ENCODE assay signal across 12 cellular contexts in genomic region chr3:45497963-45498362, GRCh38.
A peak's percentile ranks its signal among the peaks of the same experiment; 100 is the strongest.
DNase-seq lines count a peak whose midpoint lies in the region; ATAC-seq and TF ChIP-seq lines count a peak whose summit lies in the region.
"Had no signal": no experiment of that assay in that cellular context is flagged by ENCODE, and none has a peak within 500 bp of the region (broad histone marks: within the 10 kb centered on the region; RNA-seq: fewer than 3 reads in every experiment).

No MANE protein-coding gene starts in this region.

- peaks cover 0 to 30% (median 6%) of the 10 kb centered on the region in 3 donors for H3K36me3 ChIP-seq in tibial artery
- H3K36me3 ChIP-seq: neural progenitor cell had no signal

- DNase-seq in activated naive CD4-positive, alpha-beta T cell treated with anti-CD3 and anti-CD28 coated beads, Interleukin-2, amount 10 ng/mL, durations not matched to agents 7 days and 5 days: peak; percentile 62
- no peak for DNase-seq in activated naive CD4-positive, alpha-beta T cell treated with Interleukin-2 at 50 U/mL for 16 hours
- DNase-seq in activated T-cell treated with anti-CD3 and anti-CD28 coated beads, Interleukin-2, amount 50 U/mL, for 4 hours: no peak
- no peak for DNase-seq in glutamatergic neuron
- DNase-seq in tibial artery: no peak
- no peak for DNase-seq in SHP77 treated with DMSO at 0.1 percent for 48 hours (lab: John Stamatoyannopoulos, UW)
- DNase-seq: heart left ventricle, left colon, upper lobe of right lung had no signal

- no peak overlapping the region for H3K4me3 Mint-ChIP-seq in activated naive CD4-positive, alpha-beta T cell treated with anti-CD3 and anti-CD28 coated beads, Interleukin-2, amount 10 ng/mL, durations not matched to agents 7 days and 5 days
- no peak overlapping the region for H3K4me3 Mint-ChIP-seq in activated T-cell treated with anti-CD3 and anti-CD28 coated beads, Interleukin-2, amount 50 U/mL, for 4 hours
- no peak overlapping the region for H3K4me3 Mint-ChIP-seq in glutamatergic neuron (ENCODE audit: unreplicated experiment)
- H3K4me3 Mint-ChIP-seq: neural progenitor cell had no signal

- H3K4me1 ChIP-seq in tibial artery: peaks cover 0 to 25% (median 8%) of the 10 kb centered on the region in 4 donors
- H3K4me1 ChIP-seq: neural progenitor cell, upper lobe of right lung had no signal

- peaks cover 21% of the 10 kb centered on the region for H3K36me3 Mint-ChIP-seq in activated naive CD4-positive, alpha-beta T cell treated with anti-CD3 and anti-CD28 coated beads, Interleukin-2, amount 10 ng/mL, durations not matched to agents 7 days and 5 days
- peaks cover 19% of the 10 kb centered on the region for H3K36me3 Mint-ChIP-seq in activated T-cell treated with anti-CD3 and anti-CD28 coated beads, Interleukin-2, amount 50 U/mL, for 4 hours (ENCODE audit: insufficient read depth)
- H3K36me3 Mint-ChIP-seq in glutamatergic neuron (ENCODE audit: unreplicated experiment): no peaks in the 10 kb centered on the region

- peak; percentile 70 to 72 for ATAC-seq in activated T-cell treated with anti-CD3 and anti-CD28 coated beads, Interleukin-2, amount 50 U/mL, for 4 hours
- ATAC-seq in GM21529 (IDR thresholded peaks at IDR 0.05; ENCODE audit: unreplicated experiment) (no peak), GM19455 (IDR thresholded peaks at IDR 0.05; ENCODE audit: unreplicated experiment) (no peak)
- ATAC-seq: left colon, upper lobe of right lung had no signal

- peak overlapping the region; percentile 81 for H3K27ac Mint-ChIP-seq in activated naive CD4-positive, alpha-beta T cell treated with anti-CD3 and anti-CD28 coated beads, Interleukin-2, amount 10 ng/mL, durations not matched to agents 7 days and 5 days
- H3K27ac Mint-ChIP-seq in glutamatergic neuron (ENCODE audit: unreplicated experiment): peak overlapping the region; percentile 73

- peak overlapping the region; percentile 46 to 58 for H3K27ac ChIP-seq in tibial artery
- H3K27ac ChIP-seq: heart left ventricle, neural progenitor cell, upper lobe of right lung had no signal

- TF ChIP-seq CTCF in glutamatergic neuron (IDR thresholded peaks at IDR 0.05; ENCODE audit: partially characterized antibody, unreplicated experiment): no peak
- TF ChIP-seq CTCF in tibial artery (IDR thresholded peaks at IDR 0.05): no peak

- H3K4me3 ChIP-seq in tibial artery: no peak overlapping the region
- H3K4me3 ChIP-seq: heart left ventricle, neural progenitor cell, upper lobe of right lung had no signal

- intact Hi-C loops in tibial artery (cut with DNase I; ENCODE audit: low total_unique reads): loop anchor here (5.0 kb wide), 1 partner anchor 461 kb away; no protein-coding TSS in a partner anchor

- H3K27me3 Mint-ChIP-seq in activated naive CD4-positive, alpha-beta T cell treated with anti-CD3 and anti-CD28 coated beads, Interleukin-2, amount 10 ng/mL, durations not matched to agents 7 days and 5 days: no peaks in the 10 kb centered on the region
- H3K27me3 Mint-ChIP-seq in activated T-cell treated with anti-CD3 and anti-CD28 coated beads, Interleukin-2, amount 50 U/mL, for 4 hours (ENCODE audit: low read depth): no peaks in the 10 kb centered on the region
- no peaks in the 10 kb centered on the region for H3K27me3 Mint-ChIP-seq in glutamatergic neuron (ENCODE audit: unreplicated experiment)

- CTCF ChIA-PET in activated naive CD4-positive, alpha-beta T cell treated with anti-CD3 and anti-CD28 coated beads, Interleukin-2, amount 10 ng/mL, durations not matched to agents 7 days and 5 days (lab: Charles Lee): interaction anchor here (0.6 to 2.4 kb wide), 5 partner anchors 18 to 462 kb away, joined by 3 to 25 read pairs (median 4); no protein-coding TSS in a partner anchor

- no peaks in the 10 kb centered on the region for H3K9me3 Mint-ChIP-seq in activated naive CD4-positive, alpha-beta T cell treated with anti-CD3 and anti-CD28 coated beads, Interleukin-2, amount 10 ng/mL, durations not matched to agents 7 days and 5 days
- H3K9me3 Mint-ChIP-seq in activated T-cell treated with anti-CD3 and anti-CD28 coated beads, Interleukin-2, amount 50 U/mL, for 4 hours: no peaks in the 10 kb centered on the region
- H3K9me3 Mint-ChIP-seq in glutamatergic neuron (ENCODE audit: unreplicated experiment): no peaks in the 10 kb centered on the region
- H3K9me3 Mint-ChIP-seq: neural progenitor cell had no signal

- no peaks in the 10 kb centered on the region for H3K27me3 ChIP-seq in tibial artery
- H3K27me3 ChIP-seq: heart left ventricle, neural progenitor cell, upper lobe of right lung had no signal

- H3K9me3 ChIP-seq in tibial artery: no peaks in the 10 kb centered on the region
- H3K9me3 ChIP-seq: heart left ventricle, upper lobe of right lung had no signal

- H3K4me1 Mint-ChIP-seq in activated naive CD4-positive, alpha-beta T cell treated with anti-CD3 and anti-CD28 coated beads, Interleukin-2, amount 10 ng/mL, durations not matched to agents 7 days and 5 days: peaks cover 21% of the 10 kb centered on the region
- H3K4me1 Mint-ChIP-seq in activated T-cell treated with anti-CD3 and anti-CD28 coated beads, Interleukin-2, amount 50 U/mL, for 4 hours (ENCODE audit: low read depth): peaks cover 21% of the 10 kb centered on the region
- H3K4me1 Mint-ChIP-seq in glutamatergic neuron (ENCODE audit: low read depth, unreplicated experiment): peaks cover 23% of the 10 kb centered on the region

Comparison
In these comparisons a context has a peak if more than half of its experiments do, and no peak if none do; other contexts are left out.
1. ATAC-seq: peak in activated T-cell treated with anti-CD3 and anti-CD28 coated beads, Interleukin-2, amount 50 U/mL, for 4 hours (2 of 2); none in GM21529 (single experiment) and GM19455 (single experiment).